8 cellular contexts compared by ENCODE assay signal in the genomic region with DNA sequence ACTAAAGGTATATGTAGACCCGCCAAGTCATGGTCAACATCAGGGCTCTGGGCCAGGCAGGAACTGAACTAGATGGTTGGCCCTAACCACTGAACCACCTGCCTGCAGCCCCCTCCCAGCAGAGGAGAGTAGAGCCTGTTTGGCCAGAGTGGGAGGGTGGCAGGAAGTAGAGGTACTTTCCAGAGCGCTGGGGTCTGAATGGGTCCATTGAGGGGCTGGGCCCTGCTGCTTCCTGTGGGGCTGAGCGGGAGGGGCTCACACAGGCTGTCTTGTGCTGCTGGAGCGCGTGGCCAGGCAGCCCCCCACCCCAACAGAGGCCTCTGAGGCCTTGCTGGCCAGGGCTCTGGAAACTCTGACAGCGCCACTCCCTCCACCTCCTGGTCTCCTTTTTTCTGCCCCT. TPM values are rescaled to one million over a fixed set of nuclear protein-coding genes. Genes with fewer than 3 reads are reported as not detected.
DNase-seq lines count a peak whose midpoint lies in the region; ATAC-seq, FAIRE-seq and TF ChIP-seq lines count a peak whose summit lies in the region.

No MANE protein-coding gene starts in this region.

- no peaks in the 10 kb centered on the region for H3K79me2 ChIP-seq in H1 (ENCODE audit: control insufficient read depth in 1 of 2, insufficient read depth in 2 of 2, low read length in 2 of 2)

- H3K4me1 ChIP-seq in H1 (replicated peaks in 1 of 4; ENCODE audit: control insufficient read depth in 3 of 4, insufficient read depth in 4 of 4, low read length in 3 of 4) (peaks cover 8 to 22% (median 13%) of the 10 kb centered on the region in 4 experiments), gastrocnemius medialis (peaks cover 24% of the 10 kb centered on the region in 2 donors)

- no peak overlapping the region for H3K23ac ChIP-seq in H1 (ENCODE audit: insufficient read length)

- H2BK5ac ChIP-seq in H1 (ENCODE audit: low read depth, low read length) = 0 out of 2 replicates have a peak overlapping the region, but pooled peaks have one; percentile 1

- H2AK5ac ChIP-seq in H1 (ENCODE audit: low read depth, low read length) = no peak overlapping the region; the same call in 1 of the 2 replicates

- no peak overlapping the region for H3K4me2 ChIP-seq in H1 (ENCODE audit: insufficient read depth in 1 of 2, low read depth in 2 of 2, low read length in 2 of 2)

- no peak overlapping the region for H2BK120ac ChIP-seq in H1 (replicated peaks; ENCODE audit: low read depth, low read length)

- H3K27me3 ChIP-seq in H1 (replicated peaks in 1 of 4; ENCODE audit: control insufficient read depth in 3 of 4, extremely low read depth in 1 of 4, insufficient read depth in 3 of 4, low read length in 3 of 4) (no peaks in the 10 kb centered on the region), gastrocnemius medialis (no peaks in the 10 kb centered on the region)

- no peak overlapping the region for H2AFZ ChIP-seq in H1 (ENCODE audit: low read length)

- POLR2A ChIA-PET in GM10248 (lab: Yijun Ruan, JAX) = no interaction called here
- POLR2A ChIA-PET in H1 (lab: Charles Lee; ENCODE audit: partially characterized antibody) = interaction anchor here (0.6 kb wide), 1 partner anchor 34 kb away, joined by 4 read pairs; no protein-coding TSS in a partner anchor

- DNase-seq in GM10248 (ENCODE audit: extremely low spot score) (peak; percentile 67), H1 (ENCODE audit: low read depth in 1 of 2, low spot score in 2 of 2) (no peak), gastrocnemius medialis (no peak), NCI-H524 treated with DMSO at 0.1 percent for 48 hours (lab: John Stamatoyannopoulos, UW) (no peak), KG1 (lab: John Stamatoyannopoulos, UW) (no peak)

- no peak overlapping the region for H3K9ac ChIP-seq in H1 (replicated peaks in 1 of 4; ENCODE audit: extremely low read depth in 1 of 4, low read depth in 3 of 4, low read length in 3 of 4)

- H3K27ac ChIP-seq in KOPT-K1 (ENCODE audit: low read depth, low read length, poor library complexity, severe bottlenecking) (peak overlapping the region; percentile 47), H1 (ENCODE audit: low read depth, low read length) (no peak overlapping the region), gastrocnemius medialis (peak overlapping the region in 3 of 4 donors; percentile 60 to 68 (median 66))

- H2BK12ac ChIP-seq in H1 (ENCODE audit: low read depth, low read length) = peak overlapping the region; percentile 50; the same call in 1 of the 2 replicates

- no peak overlapping the region for H3K4me3 ChIP-seq in H1 (ENCODE audit: extremely low read depth in 1 of 4, insufficient read depth in 2 of 4, low read depth in 3 of 4, low read length in 4 of 4)
- no peak overlapping the region for H3K4me3 ChIP-seq in gastrocnemius medialis

- TF ChIP-seq CTCF in GM10248 (IDR thresholded peaks at IDR 0.05; ENCODE audit: control extremely low read depth, extremely low read depth, low read depth, missing control alignments) (no peak), H1 (IDR thresholded peaks at IDR 0.05; ENCODE audit: control extremely low read depth in 1 of 3, insufficient read depth in 1 of 3, low read depth in 1 of 3, low read length in 3 of 3) (no peak), gastrocnemius medialis (IDR thresholded peaks at IDR 0.05 in 4 of 5, conservative IDR thresholded peaks at IDR 0.05 in 1 of 5) (no peak)

- no peak overlapping the region for H4K8ac ChIP-seq in H1 (ENCODE audit: extremely low read depth, insufficient read depth, low read length)

- no peak overlapping the region for H3K14ac ChIP-seq in H1 (ENCODE audit: insufficient read length)

- H4K20me1 ChIP-seq in H1 (replicated peaks in 1 of 2; ENCODE audit: control insufficient read depth in 1 of 2, insufficient read depth in 2 of 2, low read length in 2 of 2) = no peaks in the 10 kb centered on the region

- H4K91ac ChIP-seq in H1 (replicated peaks; ENCODE audit: insufficient read length, low read length) = no peak overlapping the region

- CTCF ChIA-PET in GM10248 (lab: Yijun Ruan, JAX) = interaction anchor here (0.5 to 1.7 kb wide), 7 partner anchors 9 to 108 kb away, joined by 3 to 14 read pairs (median 3); a partner anchor contains a TSS
- CTCF ChIA-PET in H1 (lab: Charles Lee; ENCODE audit: partially characterized antibody) = interaction anchor here (1.3 to 4.0 kb wide), 3 partner anchors 10 to 37 kb away, joined by 5 to 24 read pairs (median 8); no protein-coding TSS in a partner anchor

- no peak for TF ChIP-seq RAD21 in H1 (IDR thresholded peaks at IDR 0.05 in 1 of 2, conservative IDR thresholded peaks at IDR 0.05 in 1 of 2; ENCODE audit: low read depth in 2 of 2, low read length in 2 of 2)

- FAIRE-seq in H1 (lab: Jason Lieb, UNC) = no peak

- 73% methylated on average over 6 of the region's 6 CpGs; no CpG with 5 or more reads in 1 of the 2 experiments for WGBS in H1 (ENCODE audit: extremely low coverage in 1 of 2, insufficient coverage in 1 of 2, insufficient read length in 1 of 2, insufficient replicate concordance in 2 of 2, low coverage in 1 of 2, low lambda C conversion rate in 2 of 2, missing lambda C conversion rate in 1 of 2), 2 experiments

- no peak overlapping the region; the same call in 1 of the 2 replicates for H3K18ac ChIP-seq in H1 (ENCODE audit: extremely low read depth, low read length)

- H3K4ac ChIP-seq in H1 (replicated peaks; ENCODE audit: insufficient read length, low read depth, low read length) = no peak overlapping the region

- intact Hi-C loops in gastrocnemius medialis (cut with DNase I; ENCODE audit: low total_unique reads) = no loop called here

- H4K5ac ChIP-seq in H1 (ENCODE audit: insufficient read length, low read depth, low read length) = no peak overlapping the region

- no peak for TF ChIP-seq EP300 in H1 (IDR thresholded peaks at IDR 0.05; ENCODE audit: borderline replicate concordance in 1 of 2, low read depth in 2 of 2, low read length in 2 of 2)

- no peaks in the 10 kb centered on the region for H3K79me1 ChIP-seq in H1 (ENCODE audit: low read depth, low read length)

- in situ Hi-C loops in gastrocnemius medialis (cut with MboI; ENCODE audit: low sequenced_read_pairs in 4 of 4) = no loop called here

- H3K9me3 ChIP-seq in KOPT-K1 (ENCODE audit: insufficient read depth, low read length, poor library complexity, severe bottlenecking) (no peaks in the 10 kb centered on the region), H1 (ENCODE audit: insufficient read depth in 2 of 2, low read depth in 1 of 2, low read length in 1 of 2) (no peaks in the 10 kb centered on the region), gastrocnemius medialis (no peaks in the 10 kb centered on the region)

- H3K36me3 ChIP-seq in KOPT-K1 (ENCODE audit: insufficient read depth, low read length) (no peaks in the 10 kb centered on the region), H1 (ENCODE audit: control insufficient read depth in 2 of 4, insufficient read depth in 4 of 4, low read length in 3 of 4) (no peaks in the 10 kb centered on the region), gastrocnemius medialis (peaks cover 0 to 9% of the 10 kb centered on the region in 2 donors)

- H2BK20ac ChIP-seq in H1 (ENCODE audit: low read length) = 0 out of 2 replicates have a peak overlapping the region, but pooled peaks have one; percentile 34

- H3K23me2 ChIP-seq in H1 (ENCODE audit: low read depth, low read length) = no peaks in the 10 kb centered on the region

- H2BK15ac ChIP-seq in H1 (ENCODE audit: low read length) = no peak overlapping the region; the same call in 1 of the 2 replicates

- no peak overlapping the region for H3K56ac ChIP-seq in H1 (replicated peaks; ENCODE audit: insufficient read length, low read depth, low read length)

- ATAC-seq in gastrocnemius medialis = no peak
- no peak for ATAC-seq in HG02973 (IDR thresholded peaks at IDR 0.05; ENCODE audit: unreplicated experiment)
- ATAC-seq in GM18502 (IDR thresholded peaks at IDR 0.05; ENCODE audit: poor library complexity, unreplicated experiment) = no peak

- TF ChIP-seq POLR2A in H1 (IDR thresholded peaks at IDR 0.05; ENCODE audit: control extremely low read depth in 1 of 2, low read depth in 2 of 2, low read length in 2 of 2) (no peak), gastrocnemius medialis (IDR thresholded peaks at IDR 0.05) (no peak)

TF ChIP-seq in H1, 55 proteins besides CTCF, POLR2A, EP300 and RAD21 (continues in another document):
- no peak for TF ChIP-seq HDAC6 (IDR thresholded peaks at IDR 0.05; ENCODE audit: low read depth, low read length)

RNA-seq across cellular contexts. Expression of a gene that starts 17.4 kb away (rescaled TPM):
- 3.0 and 3.2 TPM in 2 replicates for total RNA-seq in H1 (2021; fragmentation: NEBNext Ultra II Directional; extraction: Animal tissue kit (Norgen Biotek cat#: 25700))
- 1.4 and 1.9 TPM in 2 replicates for polyA plus RNA-seq in H1 (2011; rRNA removed)
- polyA plus RNA-seq in H1 (2011; cell fraction: cytosol; rRNA removed) = 1.0 TPM
- 4.7 TPM for polyA plus RNA-seq in H1 (2011; cell fraction: nucleus; rRNA removed)
- 1.5 to 3.6 TPM (median 2.6 TPM) in 4 replicates for polyA plus RNA-seq in H1 (2012, experiment 1 of 2)
- polyA plus RNA-seq in H1 (2012, experiment 2 of 2) = 1.6 TPM
- 3.1 TPM for polyA plus RNA-seq in H1 (2013, experiment 1 of 2)
- polyA plus RNA-seq in H1 (2013, experiment 2 of 2) = 2.0 TPM
- 2.5 and 3.3 TPM in 2 replicates for polyA minus RNA-seq in H1 (2011; rRNA and poly(A)+ RNA removed)
- 2.3 TPM for polyA minus RNA-seq in H1 (2011; cell fraction: cytosol; rRNA and poly(A)+ RNA removed)
- polyA minus RNA-seq in H1 (2011; cell fraction: nucleus; rRNA and poly(A)+ RNA removed) = 3.6 TPM
- 100 to 1,000 TPM in 2 of 4 donors, 10 to 100 TPM in 2; 38.2 to 145 (median 88.5) TPM for total RNA-seq in gastrocnemius medialis

RNA-seq across cellular contexts. Expression of a gene that starts 47.5 kb away (rescaled TPM):
- total RNA-seq in H1 (2021; fragmentation: NEBNext Ultra II Directional; extraction: Animal tissue kit (Norgen Biotek cat#: 25700)) = 22.9 and 24.8 TPM in 2 replicates
- polyA plus RNA-seq in H1 (2011; rRNA removed) = 14.3 and 15.7 TPM in 2 replicates
- polyA plus RNA-seq in H1 (2011; cell fraction: cytosol; rRNA removed) = 11.5 TPM
- 25.7 TPM for polyA plus RNA-seq in H1 (2011; cell fraction: nucleus; rRNA removed)
- polyA plus RNA-seq in H1 (2012, experiment 1 of 2) = 17.5 to 20.7 TPM (median 18.6 TPM) in 4 replicates
- polyA plus RNA-seq in H1 (2012, experiment 2 of 2) = 13.9 TPM
- 10.5 TPM for polyA plus RNA-seq in H1 (2013, experiment 1 of 2)
- polyA plus RNA-seq in H1 (2013, experiment 2 of 2) = 11.4 TPM
- polyA minus RNA-seq in H1 (2011; rRNA and poly(A)+ RNA removed) = 21.0 and 25.5 TPM in 2 replicates
- 17.4 TPM for polyA minus RNA-seq in H1 (2011; cell fraction: cytosol; rRNA and poly(A)+ RNA removed)
- 21.6 TPM for polyA minus RNA-seq in H1 (2011; cell fraction: nucleus; rRNA and poly(A)+ RNA removed)
- total RNA-seq in gastrocnemius medialis = 1 to 10 TPM; 4.9 to 6.7 (median 5.5) TPM

RNA-seq across cellular contexts. Expression of a gene that starts 55.2 kb away (rescaled TPM):
- total RNA-seq in H1 (2021; fragmentation: NEBNext Ultra II Directional; extraction: Animal tissue kit (Norgen Biotek cat#: 25700)) = 114 and 122 TPM in 2 replicates
- polyA plus RNA-seq in H1 (2011; rRNA removed) = 273 and 278 TPM in 2 replicates
- polyA plus RNA-seq in H1 (2011; cell fraction: cytosol; rRNA removed) = 193 TPM
- polyA plus RNA-seq in H1 (2011; cell fraction: nucleus; rRNA removed) = 91.6 TPM
- 105 to 122 TPM (median 110 TPM) in 4 replicates for polyA plus RNA-seq in H1 (2012, experiment 1 of 2)
- polyA plus RNA-seq in H1 (2012, experiment 2 of 2) = 139 TPM
- 117 TPM for polyA plus RNA-seq in H1 (2013, experiment 1 of 2)
- 117 TPM for polyA plus RNA-seq in H1 (2013, experiment 2 of 2)
- 22.0 and 25.5 TPM in 2 replicates for polyA minus RNA-seq in H1 (2011; rRNA and poly(A)+ RNA removed)
- 48.7 TPM for polyA minus RNA-seq in H1 (2011; cell fraction: cytosol; rRNA and poly(A)+ RNA removed)
- 73.3 TPM for polyA minus RNA-seq in H1 (2011; cell fraction: nucleus; rRNA and poly(A)+ RNA removed)
- total RNA-seq in gastrocnemius medialis = 100 to 1,000 TPM; 110 to 184 (median 153) TPM
